In genomic region chr1:3731951-3732746, GRCh38 we compare ENCODE assay signal across 17 cellular contexts. TPM values are rescaled to one million over a fixed set of nuclear protein-coding genes. Genes with fewer than 3 reads are reported as not detected.
"Had no signal": no experiment of that assay in that cellular context is flagged by ENCODE, and none has a peak within 500 bp of the region (broad histone marks: within the 10 kb centered on the region; RNA-seq: fewer than 3 reads in every experiment).

No MANE protein-coding gene starts in this region.

- H3K27ac ChIP-seq: adrenal gland, epithelial cell of prostate, skin epidermis, transverse colon had no signal

- H3K4me3 ChIP-seq: adrenal gland, mucosa of descending colon, skin epidermis, transverse colon had no signal

- DNase-seq: activated naive CD4-positive, alpha-beta T cell treated with anti-CD3 and anti-CD28 coated beads, Interleukin-2, amount 50 U/mL, for 16 hours; activated T-cell treated with anti-CD3 and anti-CD28 coated beads, Interleukin-2, amount 50 U/mL, for 1 hour; adrenal gland; effector memory CD4-positive, alpha-beta T cell; immature natural killer cell; left colon; mucosa of descending colon; naive thymus-derived CD8-positive, alpha-beta T cell; occipital lobe; T-helper 2 cell; transverse colon had no signal

- H3K4me1 ChIP-seq: adrenal gland, transverse colon had no signal

- H3K27me3 ChIP-seq: adrenal gland had no signal

- H3K36me3 ChIP-seq: transverse colon had no signal

- ATAC-seq: mucosa of descending colon; naive thymus-derived CD8-positive, alpha-beta T cell; stimulated activated effector memory CD8-positive, alpha-beta T cell treated with anti-CD3 and anti-CD28 coated beads, Interleukin-12 subunit alpha, Interleukin-12 subunit beta, amount 100 ng/mL, for 72 hours had no signal

- H3K9me3 ChIP-seq: adrenal gland, mucosa of descending colon, transverse colon had no signal

- FAIRE-seq: TTC549 had no signal

RNA-seq across cellular contexts. Expression of gene CCDC27, which starts 20.1 kb away (rescaled TPM):
- total RNA-seq: adrenal gland; left colon; lung microvascular endothelial cell; mucosa of descending colon; naive thymus-derived CD8-positive, alpha-beta T cell; occipital lobe; subcutaneous adipose tissue; transverse colon had no signal
- polyA plus RNA-seq: adrenal gland; immature natural killer cell; naive thymus-derived CD8-positive, alpha-beta T cell had no signal

RNA-seq across cellular contexts. Expression of gene SMIM1, which starts 40.4 kb away (rescaled TPM):
- total RNA-seq: transverse colon had no signal
